In the genomic region with DNA sequence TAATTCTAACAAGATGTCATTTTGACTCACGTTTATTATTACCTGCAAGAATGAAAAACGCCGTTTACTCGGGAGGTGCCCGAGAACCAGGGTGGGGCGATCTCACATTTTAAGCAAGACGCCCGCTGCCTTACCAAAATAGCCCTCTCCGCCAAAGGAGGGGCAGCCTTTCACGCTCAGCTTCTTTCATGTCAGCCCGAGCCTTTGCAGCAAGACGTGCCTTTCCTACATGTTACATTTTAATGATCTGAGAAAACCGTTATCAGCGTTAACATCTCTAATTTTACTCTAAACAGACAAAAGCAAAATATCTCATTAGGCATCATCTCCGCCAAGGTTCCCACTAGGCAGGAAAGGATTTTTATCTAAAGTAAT, we compare ENCODE assay signal across 8 cellular contexts. TPM values are rescaled to one million over a fixed set of nuclear protein-coding genes. Genes with fewer than 3 reads are reported as not detected.
DNase-seq lines count a peak whose midpoint lies in the region; ATAC-seq, FAIRE-seq and TF ChIP-seq lines count a peak whose summit lies in the region.

No MANE protein-coding gene starts in this region.

- no peaks in the 10 kb centered on the region for H3K9me3 Mint-ChIP-seq in activated naive CD4-positive, alpha-beta T cell treated with anti-CD3 and anti-CD28 coated beads for 36 hours
- no peaks in the 10 kb centered on the region for H3K9me3 Mint-ChIP-seq in HFFc6

- peak overlapping the region; percentile 88 for H3K4me2 ChIP-seq in keratinocyte (ENCODE audit: control insufficient read depth, extremely low read depth, insufficient read depth, low read depth, low read length)

- dilution Hi-C loops in keratinocyte (cut with MboI; ENCODE audit: extremely low pct_ligation_motif_present, low sequenced_read_pairs) = no loop called here

- TF ChIP-seq CTCF in heart right ventricle (IDR thresholded peaks at IDR 0.05) (no peak), keratinocyte (optimal IDR thresholded peaks at IDR 0.05 in 1 of 3, IDR thresholded peaks at IDR 0.05 in 1 of 3, conservative IDR thresholded peaks at IDR 0.05 in 1 of 3; ENCODE audit: extremely low read depth in 1 of 3, insufficient read depth in 2 of 3, low read length in 3 of 3) (no peak), HFFc6 (IDR thresholded peaks at IDR 0.05) (no peak)

- H3K4me3 ChIP-seq in heart right ventricle = peak overlapping the region in 9 of 10 donors; percentile 48 to 93 (median 80)
- peak overlapping the region; percentile 66 to 82 (median 75) for H3K4me3 ChIP-seq in keratinocyte (ENCODE audit: control insufficient read depth in 2 of 3, extremely low read depth in 1 of 3, insufficient read depth in 2 of 3, low read depth in 1 of 3, low read length in 3 of 3)

- H3K27ac ChIP-seq in heart right ventricle (peak overlapping the region in 5 of 10 donors; percentile 82 to 92 (median 85)), keratinocyte (ENCODE audit: control insufficient read depth, insufficient read depth, low read length) (no peak overlapping the region)

- peak overlapping the region; percentile 86 for H3K4me3 Mint-ChIP-seq in activated naive CD4-positive, alpha-beta T cell treated with anti-CD3 and anti-CD28 coated beads for 36 hours
- H3K4me3 Mint-ChIP-seq in HFFc6 = no peak overlapping the region

- H2AFZ ChIP-seq in keratinocyte (ENCODE audit: control insufficient read depth, low read length) = no peak overlapping the region

- H3K27ac Mint-ChIP-seq in activated naive CD4-positive, alpha-beta T cell treated with anti-CD3 and anti-CD28 coated beads for 36 hours = peak overlapping the region; percentile 97
- H3K27ac Mint-ChIP-seq in HFFc6 = no peak overlapping the region

- no peaks in the 10 kb centered on the region for H3K9me1 ChIP-seq in keratinocyte (ENCODE audit: control insufficient read depth, extremely low read depth, insufficient read depth, low read length)

- H3K27me3 Mint-ChIP-seq in activated naive CD4-positive, alpha-beta T cell treated with anti-CD3 and anti-CD28 coated beads for 36 hours (ENCODE audit: low read depth) = no peaks in the 10 kb centered on the region
- H3K27me3 Mint-ChIP-seq in HFFc6 (ENCODE audit: insufficient read depth) = peaks cover 49% of the 10 kb centered on the region

- peak overlapping the region; percentile 72 for H3K9ac ChIP-seq in keratinocyte (ENCODE audit: control insufficient read depth, extremely low read depth, insufficient read depth, low read length)

- peaks cover 49% of the 10 kb centered on the region for H3K36me3 Mint-ChIP-seq in activated naive CD4-positive, alpha-beta T cell treated with anti-CD3 and anti-CD28 coated beads for 36 hours (ENCODE audit: low read depth)
- no peaks in the 10 kb centered on the region for H3K36me3 Mint-ChIP-seq in HFFc6 (ENCODE audit: low read depth)

- H3K4me1 ChIP-seq in heart right ventricle (peaks cover 0 to 27% (median 14%) of the 10 kb centered on the region in 9 donors), keratinocyte (ENCODE audit: control insufficient read depth, extremely low read depth, insufficient read depth, low read length) (peaks cover 2% of the 10 kb centered on the region)

- CTCF ChIA-PET in activated naive CD4-positive, alpha-beta T cell treated with anti-CD3 and anti-CD28 coated beads for 36 hours (lab: Charles Lee) = interaction anchor here (1.6 to 2.5 kb wide), 3 partner anchors 55 to 119 kb away, joined by 4 to 10 read pairs (median 7); no protein-coding TSS in a partner anchor

- no peaks in the 10 kb centered on the region for H3K9me3 ChIP-seq in heart right ventricle
- no peaks in the 10 kb centered on the region for H3K9me3 ChIP-seq in keratinocyte (ENCODE audit: control insufficient read depth, low read depth, low read length)

- FAIRE-seq in keratinocyte (lab: Jason Lieb, UNC) = peak; percentile 67

- DNase-seq in heart right ventricle (no peak), left ventricle myocardium superior (no peak), keratinocyte (ENCODE audit: low read depth, low spot score) (no peak), superior temporal gyrus (ENCODE audit: extremely low spot score) (peak; percentile 50), dermis blood vessel endothelial cell (no peak), HFFc6 (no peak)
- peak; percentile 63 for DNase-seq in activated naive CD4-positive, alpha-beta T cell treated with anti-CD3 and anti-CD28 coated beads for 36 hours

- peaks cover 53% of the 10 kb centered on the region for H3K4me1 Mint-ChIP-seq in activated naive CD4-positive, alpha-beta T cell treated with anti-CD3 and anti-CD28 coated beads for 36 hours (ENCODE audit: low read depth)
- no peaks in the 10 kb centered on the region for H3K4me1 Mint-ChIP-seq in HFFc6 (ENCODE audit: low read depth)

- ATAC-seq in heart right ventricle (no peak), left ventricle myocardium superior (no peak), HG02973 (IDR thresholded peaks at IDR 0.05; ENCODE audit: unreplicated experiment) (no peak)

- no peaks in the 10 kb centered on the region for H4K20me1 ChIP-seq in keratinocyte (ENCODE audit: control insufficient read depth, extremely low read depth, insufficient read depth, low read length)

- intact Hi-C loops in heart right ventricle (cut with DNase I) = loop anchor here in 8 of 10 donors (2.0 to 10.0 kb wide), 12 partner anchors 70 to 322 kb away; no protein-coding TSS in a partner anchor
- intact Hi-C loops in left ventricle myocardium superior (cut with micrococcal nuclease) = no loop called here
- intact Hi-C loops in activated naive CD4-positive, alpha-beta T cell treated with anti-CD3 and anti-CD28 coated beads for 36 hours (cut with micrococcal nuclease) = loop anchor here (1.0 to 10.0 kb wide), 4 partner anchors 20 to 657 kb away; partner anchors contain the start of genes CASP8AP2 and LYRM2

- WGBS in heart right ventricle, 2 donors = 45 to 47% methylated on average over 15 of the region's 15 CpGs

- no peaks in the 10 kb centered on the region for H3K79me2 ChIP-seq in keratinocyte (ENCODE audit: control insufficient read depth, insufficient read depth, low read length)

- H3K36me3 ChIP-seq in heart right ventricle (no peaks in the 10 kb centered on the region), keratinocyte (ENCODE audit: control insufficient read depth in 2 of 2, extremely low read depth in 1 of 2, insufficient read depth in 2 of 2, low read length in 2 of 2) (no peaks in the 10 kb centered on the region)

- H3K27me3 ChIP-seq in heart right ventricle (peaks cover 0 to 47% (median 0%) of the 10 kb centered on the region in 7 donors), keratinocyte (ENCODE audit: control insufficient read depth, extremely low read depth, insufficient read depth, low read length) (no peaks in the 10 kb centered on the region)

RNA-seq across cellular contexts. Expression of gene BACH2, which starts 2.0 kb away (rescaled TPM):
- total RNA-seq in heart right ventricle (1 to 10 TPM; 1.5 to 4.7 (median 2.8) TPM), left ventricle myocardium superior (1.5 TPM), dermis blood vessel endothelial cell (1.2 and 1.3 TPM in 2 replicates)
- polyA plus RNA-seq in heart right ventricle (under 1 TPM; 0.16 to 0.29 TPM), keratinocyte (0.50 to 0.76 TPM (median 0.62 TPM) in 3 replicates)
- 10 to 100 TPM; 75.1 to 77.9 TPM for total RNA-seq in activated naive CD4-positive, alpha-beta T cell treated with anti-CD3 and anti-CD28 coated beads for 36 hours
- 0.39 TPM for polyA plus RNA-seq in keratinocyte (2011; ENCODE audit: low read depth)
- 0.45 and 0.48 TPM in 2 replicates for polyA plus RNA-seq in keratinocyte (2011; cell fraction: cytosol; rRNA removed)
- polyA plus RNA-seq in keratinocyte (2011; cell fraction: nucleus; rRNA removed) = 1.4 and 1.6 TPM in 2 replicates
- 0.58 and 0.76 TPM in 2 replicates for polyA plus RNA-seq in keratinocyte (2012; ENCODE audit: low replicate concordance)
- polyA minus RNA-seq in keratinocyte = 1.2 to 4.0 TPM (median 1.3 TPM) in 3 replicates
- polyA minus RNA-seq in keratinocyte (2011; cell fraction: cytosol; rRNA and poly(A)+ RNA removed) = 0.38 TPM
- polyA minus RNA-seq in keratinocyte (2011; cell fraction: nucleus; rRNA and poly(A)+ RNA removed) = 2.3 and 3.2 TPM in 2 replicates
- total RNA-seq in HFFc6 (2021; fragmentation: NEBNext Ultra II Directional; extraction: Animal tissue kit (Norgen Biotek cat#: 25700)) = not detected

Comparison
In these comparisons a context has a peak if more than half of its experiments do, and no peak if none do; other contexts are left out.
1. DNase-seq: peak in activated naive CD4-positive, alpha-beta T cell treated with anti-CD3 and anti-CD28 coated beads for 36 hours (single experiment) and superior temporal gyrus (single experiment); none in heart right ventricle (0 of 2), left ventricle myocardium superior (single experiment), keratinocyte (single experiment), dermis blood vessel endothelial cell (single experiment) and HFFc6 (single experiment).
2. RNA of gene BACH2, which starts 2.0 kb away (total RNA-seq): 75.1 to 77.9 TPM in activated naive CD4-positive, alpha-beta T cell treated with anti-CD3 and anti-CD28 coated beads for 36 hours; 1.5 to 4.7 TPM in heart right ventricle, 1.5 TPM in left ventricle myocardium superior (single experiment), 1.2 to 1.3 TPM in dermis blood vessel endothelial cell and not detected in HFFc6; every median in the first group is over 10 times any median in the second.